In genomic region chr7:25179771-25180591, GRCh38 we compare ENCODE assay signal across 8 cellular contexts. TPM values are rescaled to one million over a fixed set of nuclear protein-coding genes. Genes with fewer than 3 reads are reported as not detected.
DNase-seq lines count a peak whose midpoint lies in the region; ATAC-seq and TF ChIP-seq lines count a peak whose summit lies in the region.

No MANE protein-coding gene starts in this region.

- peak overlapping the region; percentile 85 for H3K4me3 Mint-ChIP-seq in glutamatergic neuron (ENCODE audit: unreplicated experiment)
- H3K4me3 Mint-ChIP-seq in osteocyte (ENCODE audit: unreplicated experiment) = peak overlapping the region; percentile 82

- peaks cover 2% of the 10 kb centered on the region for H3K4me1 Mint-ChIP-seq in glutamatergic neuron (ENCODE audit: low read depth, unreplicated experiment)
- peaks cover 5% of the 10 kb centered on the region for H3K4me1 Mint-ChIP-seq in osteocyte (ENCODE audit: unreplicated experiment)

- H3K27ac Mint-ChIP-seq in glutamatergic neuron (ENCODE audit: unreplicated experiment) (no peak overlapping the region), osteocyte (ENCODE audit: unreplicated experiment) (peak overlapping the region; percentile 79)

- H3K27me3 Mint-ChIP-seq in glutamatergic neuron (ENCODE audit: unreplicated experiment) (no peaks in the 10 kb centered on the region), osteocyte (ENCODE audit: unreplicated experiment) (peaks cover 3% of the 10 kb centered on the region)

- TF ChIP-seq CTCF in GM12864 (IDR thresholded peaks at IDR 0.05; ENCODE audit: low read depth, low read length, missing control alignments) = peak; percentile 70
- TF ChIP-seq CTCF in NB4 (IDR thresholded peaks at IDR 0.05; ENCODE audit: low read depth, low read length) = peak; percentile 69
- peak; percentile 95 for TF ChIP-seq CTCF in glutamatergic neuron (IDR thresholded peaks at IDR 0.05; ENCODE audit: partially characterized antibody, unreplicated experiment)
- peak; percentile 92 for TF ChIP-seq CTCF in osteocyte (IDR thresholded peaks at IDR 0.05)
- TF ChIP-seq CTCF in thoracic aorta (IDR thresholded peaks at IDR 0.05) = peak; percentile 93

- H3K9me3 Mint-ChIP-seq in glutamatergic neuron (ENCODE audit: unreplicated experiment) (peaks cover 2% of the 10 kb centered on the region), osteocyte (ENCODE audit: unreplicated experiment) (no peaks in the 10 kb centered on the region)

- peak overlapping the region; percentile 74 to 83 for H3K27ac ChIP-seq in thoracic aorta

- H3K4me1 ChIP-seq in thoracic aorta (ENCODE audit: control insufficient read depth in 1 of 2, low read depth in 2 of 2) = peaks cover 0 to 8% of the 10 kb centered on the region in 2 donors

- H3K27me3 ChIP-seq in thoracic aorta (replicated peaks; ENCODE audit: insufficient read depth) = no peaks in the 10 kb centered on the region

- no peaks in the 10 kb centered on the region for H3K36me3 Mint-ChIP-seq in glutamatergic neuron (ENCODE audit: unreplicated experiment)
- H3K36me3 Mint-ChIP-seq in osteocyte (ENCODE audit: unreplicated experiment) = no peaks in the 10 kb centered on the region

- H3K4me3 ChIP-seq in GM12864 (ENCODE audit: low read depth, low read length) (peak overlapping the region; percentile 83), NB4 (ENCODE audit: low read depth, low read length) (peak overlapping the region; percentile 73), thoracic aorta (peak overlapping the region; percentile 84)

- H3K36me3 ChIP-seq in thoracic aorta = no peaks in the 10 kb centered on the region

- peak; percentile 91 for DNase-seq in GM12864 (ENCODE audit: low read depth)
- DNase-seq in NB4 (ENCODE audit: low read depth) = peak; percentile 98
- peak; percentile 91 for DNase-seq in SK-N-DZ (ENCODE audit: low spot score)
- peak; percentile 95 for DNase-seq in activated naive CD4-positive, alpha-beta T cell treated with anti-CD3 and anti-CD28 coated beads, Interleukin-2, amount 50 U/mL, for 16 hours
- peak; percentile 99 for DNase-seq in glutamatergic neuron
- peak; percentile 99 for DNase-seq in osteocyte (ENCODE audit: extremely low spot score, unreplicated experiment)
- DNase-seq in thoracic aorta (ENCODE audit: low spot score) = peak; percentile 70

- no peaks in the 10 kb centered on the region for H3K9me3 ChIP-seq in thoracic aorta

- TF ChIP-seq POLR2A in NB4 (IDR thresholded peaks at IDR 0.05; ENCODE audit: extremely low read depth, insufficient read length) = peak; percentile 85

- ATAC-seq in HG02588 (IDR thresholded peaks at IDR 0.05; ENCODE audit: unreplicated experiment) (peak; percentile 95), thoracic aorta (ENCODE audit: insufficient number of reproducible peaks, low FRiP score, low read depth) (peak; percentile 96)

RNA-seq across cellular contexts. Expression of gene NPVF, which starts 48.3 kb away (rescaled TPM):
- polyA plus RNA-seq in SK-N-DZ (2014; cell fraction: cytosol; rRNA removed) = not detected in 2 replicates
- not detected in 2 replicates for polyA plus RNA-seq in SK-N-DZ (2014; cell fraction: nucleus; rRNA removed)
- total RNA-seq in glutamatergic neuron (ENCODE audit: unreplicated experiment) = not detected
- total RNA-seq in osteocyte = not detected in 2 replicates
- total RNA-seq in thoracic aorta = not detected

RNA-seq across cellular contexts. Expression of gene CYCS, which starts 54.9 kb away (rescaled TPM):
- polyA plus RNA-seq in SK-N-DZ (2014; cell fraction: cytosol; rRNA removed) = 118 and 123 TPM in 2 replicates
- polyA plus RNA-seq in SK-N-DZ (2014; cell fraction: nucleus; rRNA removed) = 93.0 and 101 TPM in 2 replicates
- total RNA-seq in glutamatergic neuron (ENCODE audit: unreplicated experiment) (127 TPM), osteocyte (61.3 and 65.2 TPM in 2 replicates), thoracic aorta (10 to 100 TPM; 16.8 to 29.7 TPM)

Comparison
In these comparisons a context has a peak if more than half of its experiments do, and no peak if none do; other contexts are left out.
1. Peak in every context shown above with its lines: DNase-seq, ATAC-seq, H3K4me3 ChIP-seq and H3K27ac ChIP-seq.